In the genomic region with DNA sequence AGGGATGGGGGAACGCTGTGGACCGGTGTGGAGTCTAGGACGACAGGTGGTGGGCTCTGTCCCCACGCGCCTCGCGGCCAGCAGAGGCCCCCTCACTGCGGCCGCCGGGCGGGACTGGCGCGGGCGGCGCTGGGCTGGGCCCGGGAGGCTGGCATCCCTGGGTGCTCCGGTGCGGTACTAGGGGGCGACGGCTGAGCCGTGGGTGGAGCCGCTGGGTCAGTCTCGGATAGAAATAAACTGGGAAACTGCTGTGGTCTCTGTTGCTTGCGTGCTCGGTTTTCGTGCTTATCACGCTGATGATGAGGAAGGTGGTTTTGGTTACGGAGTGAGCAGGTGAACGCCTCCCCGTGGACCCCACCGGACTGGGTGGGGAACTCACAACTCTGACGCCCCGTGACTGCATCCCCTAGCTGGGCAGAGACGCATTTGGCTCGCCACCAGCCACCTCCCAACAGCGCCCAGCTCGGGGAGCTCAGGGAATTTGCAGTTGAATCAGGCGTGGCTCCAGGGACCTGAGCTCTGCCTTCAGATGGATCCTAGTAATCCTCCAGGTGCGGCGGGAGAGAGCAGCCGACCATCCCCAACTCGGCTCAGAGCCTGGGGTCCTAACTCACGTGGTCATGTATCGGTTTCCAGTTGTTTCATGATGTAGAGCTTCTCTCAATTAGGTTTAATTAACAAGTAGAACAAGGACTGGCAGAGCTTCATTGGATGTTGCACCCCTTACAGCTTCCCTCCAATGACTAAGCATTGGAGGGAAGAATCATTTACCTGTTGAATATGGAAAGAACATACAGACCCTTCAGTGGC, we compare ENCODE assay signal across 9 cellular contexts. TPM values are rescaled to one million over a fixed set of nuclear protein-coding genes. Genes with fewer than 3 reads are reported as not detected.
DNase-seq lines count a peak whose midpoint lies in the region; ATAC-seq and TF ChIP-seq lines count a peak whose summit lies in the region.
"Had no signal": no experiment of that assay in that cellular context is flagged by ENCODE, and none has a peak within 500 bp of the region (broad histone marks: within the 10 kb centered on the region; RNA-seq: fewer than 3 reads in every experiment).

No MANE protein-coding gene starts in this region.

- intact Hi-C loops in lower leg skin (cut with DNase I; ENCODE audit: low total_unique reads), result no loop called here

- DNase-seq in EL (peak; percentile 17), NCI-H1436 treated with DMSO at 0.1 percent for 48 hours (lab: John Stamatoyannopoulos, UW) (peak; percentile 27), hepatocyte (ENCODE audit: low spot score) (peak; percentile 32), lower leg skin (ENCODE audit: low spot score in 2 of 2) (no peak), HuH-7 (ENCODE audit: low spot score) (no peak)
- DNase-seq in activated naive CD8-positive, alpha-beta T cell treated with anti-CD3 and anti-CD28 coated beads, Interleukin-2, amount 10 ng/mL, durations not matched to agents 7 days and 5 days, result peak; percentile 48

- WGBS in hepatocyte (ENCODE audit: low lambda C conversion rate, missing lambda C conversion rate), result 4% methylated on average over 43 of the region's 44 CpGs
- 5 to 9% methylated on average over 43 to 44 of the region's 44 CpGs for WGBS in lower leg skin, 2 donors

- no peaks in the 10 kb centered on the region for H3K9me2 ChIP-seq in hepatocyte (replicated peaks; ENCODE audit: insufficient read depth)

- H3K27me3 ChIP-seq in hepatocyte (peaks cover 8% of the 10 kb centered on the region), rectal smooth muscle tissue (ENCODE audit: control insufficient read depth, insufficient read depth, low read length) (peaks cover 9% of the 10 kb centered on the region)

- no peaks in the 10 kb centered on the region for H3K9me3 ChIP-seq in hepatocyte (ENCODE audit: low read depth)

- peak overlapping the region; percentile 96 for H3K4me2 ChIP-seq in hepatocyte
- H3K4me2 ChIP-seq: KMS-11 had no signal

- peak overlapping the region; percentile 17 for H3K4me3 ChIP-seq in hepatocyte
- peak overlapping the region; percentile 71 for H3K4me3 ChIP-seq in rectal smooth muscle tissue (ENCODE audit: low read length)
- H3K4me3 ChIP-seq in lower leg skin (ENCODE audit: low read depth, poor library complexity, severe bottlenecking), result no peak overlapping the region

- H3K79me2 ChIP-seq in hepatocyte, result no peaks in the 10 kb centered on the region

- H3K4me3 Mint-ChIP-seq in activated naive CD8-positive, alpha-beta T cell treated with anti-CD3 and anti-CD28 coated beads, Interleukin-2, amount 10 ng/mL, durations not matched to agents 7 days and 5 days, result peak overlapping the region; percentile 73

- POLR2A ChIA-PET in activated naive CD8-positive, alpha-beta T cell treated with anti-CD3 and anti-CD28 coated beads, Interleukin-2, amount 10 ng/mL, durations not matched to agents 7 days and 5 days (lab: Charles Lee), result no interaction called here

- H3K36me3 ChIP-seq in hepatocyte (replicated peaks; ENCODE audit: insufficient read depth, low read depth) (no peaks in the 10 kb centered on the region), rectal smooth muscle tissue (ENCODE audit: control insufficient read depth, insufficient read depth, low read length) (no peaks in the 10 kb centered on the region)

- peak; percentile 71 for ATAC-seq in activated naive CD8-positive, alpha-beta T cell treated with anti-CD3 and anti-CD28 coated beads, Interleukin-2, amount 10 ng/mL, durations not matched to agents 7 days and 5 days (ENCODE audit: low read depth)
- ATAC-seq in HG02571 (IDR thresholded peaks at IDR 0.05; ENCODE audit: unreplicated experiment), result no peak

- H3K27ac Mint-ChIP-seq in activated naive CD8-positive, alpha-beta T cell treated with anti-CD3 and anti-CD28 coated beads, Interleukin-2, amount 10 ng/mL, durations not matched to agents 7 days and 5 days, result peak overlapping the region; percentile 32

- H3K9ac ChIP-seq in rectal smooth muscle tissue (ENCODE audit: low read length), result no peak overlapping the region
- H3K9ac ChIP-seq: KMS-11 had no signal

- TF ChIP-seq CTCF in hepatocyte (IDR thresholded peaks at IDR 0.05; ENCODE audit: poor library complexity), result peak; percentile 5
- no peak for TF ChIP-seq CTCF in lower leg skin (IDR thresholded peaks at IDR 0.05)

- TF ChIP-seq POLR2A in lower leg skin (IDR thresholded peaks at IDR 0.05), result no peak

- peaks cover 16% of the 10 kb centered on the region for H3K4me1 Mint-ChIP-seq in activated naive CD8-positive, alpha-beta T cell treated with anti-CD3 and anti-CD28 coated beads, Interleukin-2, amount 10 ng/mL, durations not matched to agents 7 days and 5 days

- peak overlapping the region; percentile 51 for H2AFZ ChIP-seq in hepatocyte

- peaks cover 23% of the 10 kb centered on the region for H3K4me1 ChIP-seq in hepatocyte (ENCODE audit: insufficient read depth)
- H3K4me1 ChIP-seq in rectal smooth muscle tissue (ENCODE audit: control insufficient read depth, insufficient read depth, low read length), result peaks cover 4% of the 10 kb centered on the region

- no peaks in the 10 kb centered on the region for H3K36me3 Mint-ChIP-seq in activated naive CD8-positive, alpha-beta T cell treated with anti-CD3 and anti-CD28 coated beads, Interleukin-2, amount 10 ng/mL, durations not matched to agents 7 days and 5 days

- no peaks in the 10 kb centered on the region for H3K9me3 Mint-ChIP-seq in activated naive CD8-positive, alpha-beta T cell treated with anti-CD3 and anti-CD28 coated beads, Interleukin-2, amount 10 ng/mL, durations not matched to agents 7 days and 5 days

- peaks cover 39% of the 10 kb centered on the region for H3K27me3 Mint-ChIP-seq in activated naive CD8-positive, alpha-beta T cell treated with anti-CD3 and anti-CD28 coated beads, Interleukin-2, amount 10 ng/mL, durations not matched to agents 7 days and 5 days

- no peak overlapping the region for H3K27ac ChIP-seq in hepatocyte
- H3K27ac ChIP-seq in rectal smooth muscle tissue (ENCODE audit: low read depth, low read length), result no peak overlapping the region
- H3K27ac ChIP-seq: KMS-11 had no signal

- no peaks in the 10 kb centered on the region for H4K20me1 ChIP-seq in hepatocyte (ENCODE audit: insufficient read depth, poor library complexity, severe bottlenecking)

RNA-seq across cellular contexts. Expression of gene HSD17B7, which starts 32.1 kb away (rescaled TPM):
- 10 to 100 TPM; 30.2 to 31.2 TPM for total RNA-seq in activated naive CD8-positive, alpha-beta T cell treated with anti-CD3 and anti-CD28 coated beads, Interleukin-2, amount 10 ng/mL, durations not matched to agents 7 days and 5 days
- total RNA-seq in hepatocyte (45.8 and 50.2 TPM in 2 replicates), lower leg skin (10 to 100 TPM; 12.8 to 25.0 (median 17.1) TPM)
- polyA plus RNA-seq in hepatocyte, result 40.4 and 41.5 TPM in 2 replicates

RNA-seq across cellular contexts. Expression of gene CCDC190, which starts 38.4 kb away (rescaled TPM):
- total RNA-seq in activated naive CD8-positive, alpha-beta T cell treated with anti-CD3 and anti-CD28 coated beads, Interleukin-2, amount 10 ng/mL, durations not matched to agents 7 days and 5 days, result not detected
- total RNA-seq in hepatocyte, result not detected in 2 replicates
- not detected in 2 replicates for polyA plus RNA-seq in hepatocyte
- not detected for total RNA-seq in lower leg skin

Comparison
In these comparisons a context has a peak if more than half of its experiments do, and no peak if none do; other contexts are left out.
1. DNase-seq: peak in EL (single experiment), NCI-H1436 treated with DMSO at 0.1 percent for 48 hours (single experiment), activated naive CD8-positive, alpha-beta T cell treated with anti-CD3 and anti-CD28 coated beads, Interleukin-2, amount 10 ng/mL, durations not matched to agents 7 days and 5 days (single experiment) and hepatocyte (single experiment); none in lower leg skin (0 of 2) and HuH-7 (single experiment).